15 cellular contexts compared by ENCODE assay signal in genomic region chr9:136243631-136244030, GRCh38. TPM values are rescaled to one million over a fixed set of nuclear protein-coding genes. Genes with fewer than 3 reads are reported as not detected.
DNase-seq lines count a peak whose midpoint lies in the region; ATAC-seq and TF ChIP-seq lines count a peak whose summit lies in the region.
"Had no signal": no experiment of that assay in that cellular context is flagged by ENCODE, and none has a peak within 500 bp of the region (broad histone marks: within the 10 kb centered on the region; RNA-seq: fewer than 3 reads in every experiment).

No MANE protein-coding gene starts in this region.

- H3K27me3 Mint-ChIP-seq in activated CD4-positive, alpha-beta T cell treated with anti-CD3 and anti-CD28 coated beads for 36 hours: no peaks in the 10 kb centered on the region
- no peaks in the 10 kb centered on the region for H3K27me3 Mint-ChIP-seq in activated naive CD8-positive, alpha-beta T cell treated with anti-CD3 and anti-CD28 coated beads for 36 hours

- H3K4me3 ChIP-seq in LNCaP clone FGC (ENCODE audit: low read depth, low read length) (0 out of 2 replicates have a peak overlapping the region, but pooled peaks have one; percentile 99), neuron (ENCODE audit: low read length) (peak overlapping the region; percentile 81), body of pancreas (no peak overlapping the region)
- H3K4me3 ChIP-seq: gastrocnemius medialis had no signal

- TF ChIP-seq CTCF in LNCaP clone FGC (IDR thresholded peaks at IDR 0.05; ENCODE audit: control insufficient read depth, extremely low read depth, insufficient read depth): no peak
- TF ChIP-seq CTCF in body of pancreas (IDR thresholded peaks at IDR 0.05): no peak

- H3K4me1 ChIP-seq in neuron (ENCODE audit: insufficient read depth, low read length): peaks cover 30% of the 10 kb centered on the region
- peaks cover 87% of the 10 kb centered on the region for H3K4me1 ChIP-seq in body of pancreas

- H3K36me3 Mint-ChIP-seq in activated CD4-positive, alpha-beta T cell treated with anti-CD3 and anti-CD28 coated beads for 36 hours (ENCODE audit: low read depth): peaks cover 11% of the 10 kb centered on the region
- peaks cover 3% of the 10 kb centered on the region for H3K36me3 Mint-ChIP-seq in activated naive CD8-positive, alpha-beta T cell treated with anti-CD3 and anti-CD28 coated beads for 36 hours

- no peak for DNase-seq in activated CD4-positive, alpha-beta T cell treated with anti-CD3 and anti-CD28 coated beads for 36 hours
- DNase-seq in activated CD4-positive, alpha-beta T cell treated with anti-CD3 and anti-CD28 coated beads, Interleukin-2, amount 50 U/mL, for 1 hour: no peak
- DNase-seq in LNCaP clone FGC (ENCODE audit: low read depth) (no peak), body of pancreas (no peak), anterior cingulate cortex (lab: John Stamatoyannopoulos, UW) (no peak)
- no peak for DNase-seq in activated naive CD8-positive, alpha-beta T cell treated with anti-CD3 and anti-CD28 coated beads for 36 hours
- DNase-seq: gastrocnemius medialis, left lung, right cardiac atrium had no signal

- H3K4me1 Mint-ChIP-seq in activated CD4-positive, alpha-beta T cell treated with anti-CD3 and anti-CD28 coated beads for 36 hours: peaks cover 28% of the 10 kb centered on the region
- peaks cover 49% of the 10 kb centered on the region for H3K4me1 Mint-ChIP-seq in activated naive CD8-positive, alpha-beta T cell treated with anti-CD3 and anti-CD28 coated beads for 36 hours

- no peak for ATAC-seq in activated CD4-positive, alpha-beta T cell treated with anti-CD3 and anti-CD28 coated beads for 36 hours
- ATAC-seq in body of pancreas (no peak), HG03378 (IDR thresholded peaks at IDR 0.05; ENCODE audit: unreplicated experiment) (no peak)
- ATAC-seq: gastrocnemius medialis, left lung, right cardiac atrium had no signal

- H3K4me3 Mint-ChIP-seq in activated CD4-positive, alpha-beta T cell treated with anti-CD3 and anti-CD28 coated beads for 36 hours: peak overlapping the region; percentile 85
- H3K4me3 Mint-ChIP-seq in activated naive CD8-positive, alpha-beta T cell treated with anti-CD3 and anti-CD28 coated beads for 36 hours: peak overlapping the region; percentile 98

- POLR2A ChIA-PET in activated CD4-positive, alpha-beta T cell treated with anti-CD3 and anti-CD28 coated beads for 36 hours (lab: Charles Lee): no interaction called here

- intact Hi-C loops in activated CD4-positive, alpha-beta T cell treated with anti-CD3 and anti-CD28 coated beads for 36 hours (cut with DNase I, micrococcal nuclease): loop anchor here (1.0 to 10.0 kb wide), 7 partner anchors 11 to 1211 kb away; partner anchors contain the start of genes CCDC183 (in 1 of the 2), NOTCH1 (in 1 of the 2), NSMF (in 1 of the 2) and PAXX (in 1 of the 2)
- intact Hi-C loops in body of pancreas (cut with DNase I): no loop called here

- no peaks in the 10 kb centered on the region for H3K9me3 Mint-ChIP-seq in activated CD4-positive, alpha-beta T cell treated with anti-CD3 and anti-CD28 coated beads for 36 hours (ENCODE audit: low read depth)
- H3K9me3 Mint-ChIP-seq in activated naive CD8-positive, alpha-beta T cell treated with anti-CD3 and anti-CD28 coated beads for 36 hours: no peaks in the 10 kb centered on the region

- H3K9me3 ChIP-seq in neuron (ENCODE audit: low read length): no peaks in the 10 kb centered on the region
- no peaks in the 10 kb centered on the region for H3K9me3 ChIP-seq in body of pancreas
- H3K9me3 ChIP-seq: gastrocnemius medialis, left lung had no signal

- H3K27ac ChIP-seq in body of pancreas: no peak overlapping the region
- H3K27ac ChIP-seq: gastrocnemius medialis, left lung, SJSA1 had no signal

- 46 to 75% methylated on average over 4 of the region's 4 CpGs for WGBS in body of pancreas, 2 donors

- H3K36me3 ChIP-seq in neuron (ENCODE audit: insufficient read depth, low read length) (no peaks in the 10 kb centered on the region), body of pancreas (replicated peaks in 1 of 2; ENCODE audit: insufficient read depth in 1 of 2, low read depth in 2 of 2) (no peaks in the 10 kb centered on the region)
- H3K36me3 ChIP-seq: gastrocnemius medialis, left lung had no signal

- H3K27me3 ChIP-seq in neuron (ENCODE audit: insufficient read depth, low read length) (peaks cover 15% of the 10 kb centered on the region), body of pancreas (no peaks in the 10 kb centered on the region)
- H3K27me3 ChIP-seq: gastrocnemius medialis, left lung had no signal

- TF ChIP-seq POLR2A in body of pancreas (IDR thresholded peaks at IDR 0.05): no peak

- no peak overlapping the region for H2AFZ ChIP-seq in neuron (ENCODE audit: low read depth, low read length)

- H3K27ac Mint-ChIP-seq in activated CD4-positive, alpha-beta T cell treated with anti-CD3 and anti-CD28 coated beads for 36 hours: peak overlapping the region; percentile 95
- peak overlapping the region; percentile 98 for H3K27ac Mint-ChIP-seq in activated naive CD8-positive, alpha-beta T cell treated with anti-CD3 and anti-CD28 coated beads for 36 hours

- CTCF ChIA-PET in activated CD4-positive, alpha-beta T cell treated with anti-CD3 and anti-CD28 coated beads for 36 hours (lab: Charles Lee): interaction anchor here (1.2 to 1.3 kb wide), 2 partner anchors 11 to 39 kb away, joined by 3 to 5 read pairs; no protein-coding TSS in a partner anchor

RNA-seq across cellular contexts. Expression of gene QSOX2, which starts 2.0 kb away (rescaled TPM):
- 10 to 100 TPM; 18.1 to 21.2 TPM for total RNA-seq in activated CD4-positive, alpha-beta T cell treated with anti-CD3 and anti-CD28 coated beads for 36 hours
- 10 to 100 TPM; 17.0 to 18.3 TPM for total RNA-seq in activated naive CD8-positive, alpha-beta T cell treated with anti-CD3 and anti-CD28 coated beads for 36 hours
- 10 to 100 TPM in 1 of 2 donors, 1 to 10 TPM in 1; 8.8 to 22.7 TPM for total RNA-seq in body of pancreas

RNA-seq across cellular contexts. Expression of gene LHX3, which starts 38.7 kb away (rescaled TPM):
- total RNA-seq in activated CD4-positive, alpha-beta T cell treated with anti-CD3 and anti-CD28 coated beads for 36 hours: not detected
- not detected for total RNA-seq in activated naive CD8-positive, alpha-beta T cell treated with anti-CD3 and anti-CD28 coated beads for 36 hours
- total RNA-seq in body of pancreas: not detected
- total RNA-seq: A172, G401, gastrocnemius medialis, HT1080, left lung, right cardiac atrium, SJSA1 had no signal

Comparison
In these comparisons a context has a peak if more than half of its experiments do, and no peak if none do; other contexts are left out.
1. H3K4me3 ChIP-seq: peak in LNCaP clone FGC (single experiment) and neuron (single experiment); none in body of pancreas (0 of 2).